Comparison of ENCODE assay signal across 8 cellular contexts in genomic region chr19:47243364-47243775, GRCh38. TPM values are rescaled to one million over a fixed set of nuclear protein-coding genes. Genes with fewer than 3 reads are reported as not detected.
DNase-seq lines count a peak whose midpoint lies in the region; ATAC-seq and TF ChIP-seq lines count a peak whose summit lies in the region.

No MANE protein-coding gene starts in this region.

- intact Hi-C loops in heart right ventricle (cut with DNase I): loop anchor here in 5 of 10 donors (1.0 to 10.0 kb wide), 5 partner anchors 15 to 49 kb away; no protein-coding TSS in a partner anchor
- intact Hi-C loops in head of caudate nucleus (cut with DNase I): loop anchor here (5.0 kb wide), 1 partner anchor 96 kb away; no protein-coding TSS in a partner anchor

- peak overlapping the region; percentile 18; the same call in 1 of the 2 replicates for H3K4me3 ChIP-seq in WERI-Rb-1 (ENCODE audit: low read depth, low read length)
- peak overlapping the region in 8 of 10 donors; percentile 6 to 43 (median 34) for H3K4me3 ChIP-seq in heart right ventricle

- H3K36me3 Mint-ChIP-seq in T-helper 2 cell treated with Interferon-gamma antibody and Interleukin-4, amounts not matched to agents 5 μg/mL and 100 μg/mL, for 36 hours (ENCODE audit: low read depth): peaks cover 3% of the 10 kb centered on the region
- no peaks in the 10 kb centered on the region for H3K36me3 Mint-ChIP-seq in stimulated activated memory B cell treated with anti-CD40 and anti-IgM and Interleukin-4, amounts not matched to agents 10 μg/mL and 1 μg/mL and 100 μg/mL, for 72 hours

- no peak overlapping the region for H3K27ac ChIP-seq in WERI-Rb-1
- H3K27ac ChIP-seq in heart right ventricle: peak overlapping the region in 9 of 10 donors; percentile 14 to 70 (median 43)

- H3K4me1 ChIP-seq in heart right ventricle: peaks cover 3 to 54% (median 40%) of the 10 kb centered on the region in 9 donors

- H3K36me3 ChIP-seq in WERI-Rb-1 (no peaks in the 10 kb centered on the region), heart right ventricle (no peaks in the 10 kb centered on the region)

- peaks cover 24% of the 10 kb centered on the region for H3K4me1 Mint-ChIP-seq in T-helper 2 cell treated with Interferon-gamma antibody and Interleukin-4, amounts not matched to agents 5 μg/mL and 100 μg/mL, for 36 hours (ENCODE audit: low read depth)
- peaks cover 10% of the 10 kb centered on the region for H3K4me1 Mint-ChIP-seq in stimulated activated memory B cell treated with anti-CD40 and anti-IgM and Interleukin-4, amounts not matched to agents 10 μg/mL and 1 μg/mL and 100 μg/mL, for 72 hours

- ATAC-seq in heart right ventricle: peak in 1 of 8 donors; percentile 3
- ATAC-seq in stimulated activated memory B cell treated with anti-CD40 and anti-IgM and Interleukin-4, amounts not matched to agents 10 μg/mL and 1 μg/mL and 100 μg/mL, for 72 hours: no peak

- H3K9me3 ChIP-seq in WERI-Rb-1 (ENCODE audit: severe bottlenecking) (no peaks in the 10 kb centered on the region), heart right ventricle (no peaks in the 10 kb centered on the region)

- whole genome bisulfite sequencing in heart right ventricle, 2 donors: 19 to 20% methylated on average over 7 to 9 of the region's 9 CpGs

- H3K27me3 ChIP-seq in WERI-Rb-1 (ENCODE audit: insufficient read depth, low read depth, severe bottlenecking): peaks cover 10% of the 10 kb centered on the region
- peaks cover 0 to 45% (median 0%) of the 10 kb centered on the region in 7 donors for H3K27me3 ChIP-seq in heart right ventricle

- H3K9me3 Mint-ChIP-seq in T-helper 2 cell treated with Interferon-gamma antibody and Interleukin-4, amounts not matched to agents 5 μg/mL and 100 μg/mL, for 36 hours: no peaks in the 10 kb centered on the region
- H3K9me3 Mint-ChIP-seq in stimulated activated memory B cell treated with anti-CD40 and anti-IgM and Interleukin-4, amounts not matched to agents 10 μg/mL and 1 μg/mL and 100 μg/mL, for 72 hours: peaks cover 3% of the 10 kb centered on the region

- TF ChIP-seq CTCF in WERI-Rb-1 (IDR thresholded peaks at IDR 0.05; ENCODE audit: low read depth, low read length) (no peak), heart right ventricle (IDR thresholded peaks at IDR 0.05) (no peak)

- no peak for DNase-seq in T-helper 2 cell treated with Interferon-gamma antibody and Interleukin-4, amounts not matched to agents 5 μg/mL and 100 μg/mL, for 36 hours (ENCODE audit: low spot score)
- DNase-seq in T-helper 2 cell: no peak
- no peak for DNase-seq in WERI-Rb-1
- no peak for DNase-seq in heart right ventricle
- no peak for DNase-seq in head of caudate nucleus
- DNase-seq in NCI-H526 (lab: John Stamatoyannopoulos, UW): no peak
- no peak for DNase-seq in cortex of kidney (lab: John Stamatoyannopoulos, UW)

- H3K27ac Mint-ChIP-seq in T-helper 2 cell treated with Interferon-gamma antibody and Interleukin-4, amounts not matched to agents 5 μg/mL and 100 μg/mL, for 36 hours: peak overlapping the region; percentile 92
- H3K27ac Mint-ChIP-seq in stimulated activated memory B cell treated with anti-CD40 and anti-IgM and Interleukin-4, amounts not matched to agents 10 μg/mL and 1 μg/mL and 100 μg/mL, for 72 hours: no peak overlapping the region

- peaks cover 3% of the 10 kb centered on the region for H3K27me3 Mint-ChIP-seq in T-helper 2 cell treated with Interferon-gamma antibody and Interleukin-4, amounts not matched to agents 5 μg/mL and 100 μg/mL, for 36 hours (ENCODE audit: low read depth)
- H3K27me3 Mint-ChIP-seq in stimulated activated memory B cell treated with anti-CD40 and anti-IgM and Interleukin-4, amounts not matched to agents 10 μg/mL and 1 μg/mL and 100 μg/mL, for 72 hours: no peaks in the 10 kb centered on the region

- H3K4me3 Mint-ChIP-seq in T-helper 2 cell treated with Interferon-gamma antibody and Interleukin-4, amounts not matched to agents 5 μg/mL and 100 μg/mL, for 36 hours: peak overlapping the region; percentile 86
- peak overlapping the region; percentile 77 for H3K4me3 Mint-ChIP-seq in stimulated activated memory B cell treated with anti-CD40 and anti-IgM and Interleukin-4, amounts not matched to agents 10 μg/mL and 1 μg/mL and 100 μg/mL, for 72 hours

RNA-seq across cellular contexts. Expression of gene BBC3, which starts 12.4 kb away (rescaled TPM):
- total RNA-seq in heart right ventricle: 1 to 10 TPM; 2.4 to 5.5 (median 3.5) TPM
- 1 to 10 TPM; 4.1 to 6.0 TPM for polyA plus RNA-seq in heart right ventricle

RNA-seq across cellular contexts. Expression of gene CCDC9, which starts 13.0 kb away (rescaled TPM):
- total RNA-seq in heart right ventricle: 10 to 100 TPM; 14.2 to 28.7 (median 17.4) TPM
- polyA plus RNA-seq in heart right ventricle: 10 to 100 TPM; 15.8 to 31.1 TPM

RNA-seq across cellular contexts. Expression of gene INAFM1, which starts 31.3 kb away (rescaled TPM):
- 10 to 100 TPM in 8 of 10 donors, 1 to 10 TPM in 2; 9.2 to 14.2 (median 11.6) TPM for total RNA-seq in heart right ventricle
- polyA plus RNA-seq in heart right ventricle: 10 to 100 TPM; 13.7 to 16.4 TPM
